Comparison of ENCODE assay signal across 16 cellular contexts in the genomic region with DNA sequence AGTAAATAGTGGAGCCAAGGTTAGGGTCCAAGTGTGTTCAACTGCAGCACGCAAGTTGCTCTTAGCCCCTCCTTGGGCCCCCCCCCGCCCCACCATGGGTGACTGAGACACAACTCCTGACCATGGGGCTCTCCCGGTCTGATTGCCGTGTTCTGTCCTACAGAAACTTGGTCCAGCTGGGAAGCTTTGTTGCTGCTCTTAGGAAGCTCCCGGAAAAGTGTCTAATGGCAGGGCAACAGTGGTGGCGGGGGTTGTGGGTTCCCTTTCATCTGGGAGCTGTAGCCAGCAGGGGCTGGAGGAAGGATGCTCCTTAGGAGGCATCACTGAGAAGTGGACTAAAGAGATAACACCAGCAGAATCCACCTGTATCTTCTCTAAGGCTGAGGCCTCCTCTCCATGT.
DNase-seq lines count a peak whose midpoint lies in the region; ATAC-seq and TF ChIP-seq lines count a peak whose summit lies in the region.
"Had no signal": no experiment of that assay in that cellular context is flagged by ENCODE, and none has a peak within 500 bp of the region (broad histone marks: within the 10 kb centered on the region; RNA-seq: fewer than 3 reads in every experiment).

No MANE protein-coding gene starts in this region.

- intact Hi-C loops in left lung (cut with DNase I): no loop called here

- DNase-seq in AG20443 (ENCODE audit: low spot score) (peak; percentile 4), GM13976 (ENCODE audit: low spot score) (peak; percentile 6), RWPE2 (ENCODE audit: low spot score) (no peak), islet precursor cell (peak; percentile 41), left lung (no peak), medulla oblongata (ENCODE audit: extremely low spot score) (no peak), middle frontal gyrus (ENCODE audit: extremely low spot score, low spot score) (no peak)
- DNase-seq: BE2C; C1 segment of cervical spinal cord; CD4-positive, CD25-positive, alpha-beta regulatory T cell; CD8-positive, alpha-beta memory T cell; COR-L47; KBM-7 had no signal

- no peak for ATAC-seq in RWPE2 (ENCODE audit: low read depth)
- ATAC-seq in left lung: no peak
- no peak for ATAC-seq in HG02981 (IDR thresholded peaks at IDR 0.05; ENCODE audit: unreplicated experiment)
- ATAC-seq: GM23338, HepG2 had no signal

- in situ Hi-C loops in GM13976 (cut with MboI; ENCODE audit: low sequenced_read_pairs, unreplicated experiment): no loop called here

- no peaks in the 10 kb centered on the region for H3K36me3 ChIP-seq in RWPE2 (ENCODE audit: low read depth)
- H3K36me3 ChIP-seq in left lung: no peaks in the 10 kb centered on the region
- H3K36me3 ChIP-seq: BE2C had no signal

- no peak for TF ChIP-seq CTCF in GM13976 (IDR thresholded peaks at IDR 0.05; ENCODE audit: borderline replicate concordance, control extremely low read depth, extremely low read depth, insufficient read depth, missing control alignments)
- TF ChIP-seq CTCF in RWPE2 (IDR thresholded peaks at IDR 0.05; ENCODE audit: poor library complexity, severe bottlenecking): no peak
- no peak for TF ChIP-seq CTCF in left lung (IDR thresholded peaks at IDR 0.05)

- H3K27me3 ChIP-seq in RWPE2 (ENCODE audit: insufficient read depth, poor library complexity, severe bottlenecking) (no peaks in the 10 kb centered on the region), left lung (no peaks in the 10 kb centered on the region)
- H3K27me3 ChIP-seq: BE2C had no signal

- no peaks in the 10 kb centered on the region for H3K9me3 ChIP-seq in RWPE2 (ENCODE audit: severe bottlenecking)
- H3K9me3 ChIP-seq in left lung: no peaks in the 10 kb centered on the region
- H3K9me3 ChIP-seq: BE2C had no signal

- H3K27ac ChIP-seq in RWPE2 (ENCODE audit: poor library complexity, severe bottlenecking): peak overlapping the region; percentile 80
- H3K27ac ChIP-seq in left lung: no peak overlapping the region

- H3K4me3 ChIP-seq in RWPE2 (ENCODE audit: severe bottlenecking): no peak overlapping the region
- H3K4me3 ChIP-seq in left lung: no peak overlapping the region
- H3K4me3 ChIP-seq: GM23338 had no signal

- H3K4me1 ChIP-seq in RWPE2 (ENCODE audit: insufficient read depth, poor library complexity, severe bottlenecking): peaks cover 50% of the 10 kb centered on the region
- H3K4me1 ChIP-seq in left lung: no peaks in the 10 kb centered on the region
- H3K4me1 ChIP-seq: BE2C had no signal

Comparison
In these comparisons a context has a peak if more than half of its experiments do, and no peak if none do; other contexts are left out.
1. DNase-seq: peak in AG20443 (single experiment), GM13976 (single experiment) and islet precursor cell (single experiment); none in RWPE2 (single experiment), left lung (0 of 2), medulla oblongata (single experiment) and middle frontal gyrus (single experiment).